Comparison of ENCODE assay signal across 23 cellular contexts in genomic region chr1:160264795-160265307, GRCh38. TPM values are rescaled to one million over a fixed set of nuclear protein-coding genes. Genes with fewer than 3 reads are reported as not detected.
DNase-seq lines count a peak whose midpoint lies in the region; ATAC-seq and TF ChIP-seq lines count a peak whose summit lies in the region.
"Had no signal": no experiment of that assay in that cellular context is flagged by ENCODE, and none has a peak within 500 bp of the region (broad histone marks: within the 10 kb centered on the region; RNA-seq: fewer than 3 reads in every experiment).

No MANE protein-coding gene starts in this region.

- peaks cover 16% of the 10 kb centered on the region for H3K36me3 Mint-ChIP-seq in stimulated activated naive CD8-positive, alpha-beta T cell treated with anti-CD3 and anti-CD28 coated beads, Interleukin-15, Interleukin-2, amounts not matched to agents 100 ng/mL and 50 ng/mL, for 24 hours (ENCODE audit: low read depth)
- H3K36me3 Mint-ChIP-seq in T-helper 17 cell (ENCODE audit: low read depth) (peaks cover 3% of the 10 kb centered on the region), WTC11 (no peaks in the 10 kb centered on the region)
- peaks cover 15% of the 10 kb centered on the region in 2 donors for H3K36me3 Mint-ChIP-seq in stimulated activated naive B cell treated with anti-CD40 and anti-IgM and Interleukin-4, amounts not matched to agents 10 μg/mL and 1 μg/mL and 100 μg/mL, for 72 hours

- DNase-seq in stimulated activated naive CD8-positive, alpha-beta T cell treated with anti-CD3 and anti-CD28 coated beads, Interleukin-15, amount 100 ng/mL, for 72 hours = no peak
- DNase-seq in NCI-H69 (lab: John Stamatoyannopoulos, UW) = peak; percentile 20
- DNase-seq in T-helper 17 cell = no peak
- DNase-seq in stimulated activated naive B cell treated with anti-CD40 and anti-IgM and Interleukin-4, amounts not matched to agents 10 μg/mL and 1 μg/mL and 100 μg/mL, for 72 hours = no peak
- no peak for DNase-seq in NCI-H82 (lab: John Stamatoyannopoulos, UW)
- no peak for DNase-seq in GF-D8 (lab: John Stamatoyannopoulos, UW)
- DNase-seq in WTC11 (ENCODE audit: low spot score) = no peak
- DNase-seq: 8988T; ACHN; AML-193; BE2C; CD4-positive, alpha-beta T cell; CD8-positive, alpha-beta memory T cell; DMS153; DND-41; GOT3; HFFc6 had no signal

- no peaks in the 10 kb centered on the region for H3K27me3 Mint-ChIP-seq in stimulated activated naive CD8-positive, alpha-beta T cell treated with anti-CD3 and anti-CD28 coated beads, Interleukin-15, Interleukin-2, amounts not matched to agents 100 ng/mL and 50 ng/mL, for 24 hours
- no peaks in the 10 kb centered on the region for H3K27me3 Mint-ChIP-seq in stimulated activated naive CD8-positive, alpha-beta T cell treated with anti-CD3 and anti-CD28 coated beads, Interleukin-15, amount 100 ng/mL, for 72 hours
- H3K27me3 Mint-ChIP-seq in T-helper 17 cell (no peaks in the 10 kb centered on the region), WTC11 (ENCODE audit: low read depth) (peaks cover 13% of the 10 kb centered on the region; the same call in 1 of the 2 replicates)
- peaks cover 0 to 6% of the 10 kb centered on the region in 2 donors for H3K27me3 Mint-ChIP-seq in stimulated activated naive B cell treated with anti-CD40 and anti-IgM and Interleukin-4, amounts not matched to agents 10 μg/mL and 1 μg/mL and 100 μg/mL, for 72 hours
- H3K27me3 Mint-ChIP-seq: CD4-positive, alpha-beta T cell had no signal

- no peak for TF ChIP-seq CTCF in WTC11 (IDR thresholded peaks at IDR 0.05)

- CTCF ChIA-PET in WTC11 (lab: Charles Lee) = interaction anchor here (2.2 to 8.9 kb wide), 2 partner anchors 13 to 26 kb away, joined by 13 to 60 read pairs; no protein-coding TSS in a partner anchor

- peak overlapping the region; percentile 6 for H3K27ac Mint-ChIP-seq in stimulated activated naive CD8-positive, alpha-beta T cell treated with anti-CD3 and anti-CD28 coated beads, Interleukin-15, Interleukin-2, amounts not matched to agents 100 ng/mL and 50 ng/mL, for 24 hours
- H3K27ac Mint-ChIP-seq in stimulated activated naive CD8-positive, alpha-beta T cell treated with anti-CD3 and anti-CD28 coated beads, Interleukin-15, amount 100 ng/mL, for 72 hours = no peak overlapping the region
- H3K27ac Mint-ChIP-seq in T-helper 17 cell (peak overlapping the region; percentile 100), WTC11 (no peak overlapping the region)
- H3K27ac Mint-ChIP-seq in stimulated activated naive B cell treated with anti-CD40 and anti-IgM and Interleukin-4, amounts not matched to agents 10 μg/mL and 1 μg/mL and 100 μg/mL, for 72 hours = peak overlapping the region; percentile 9
- H3K27ac Mint-ChIP-seq: CD14-positive monocyte, HFFc6 had no signal

- POLR2A ChIA-PET in WTC11 (lab: Charles Lee) = no interaction called here

- no peaks in the 10 kb centered on the region for H3K9me3 ChIP-seq in T-helper 17 cell (ENCODE audit: control insufficient read depth, low read length, poor library complexity, severe bottlenecking)
- H3K9me3 ChIP-seq: A549; BE2C; BLaER1 treated with 17β-estradiol and CSF1 and Interleukin-3, amounts not matched to agents 10 nM and 100 nM; HAP-1 had no signal

- H3K4me1 Mint-ChIP-seq in stimulated activated naive CD8-positive, alpha-beta T cell treated with anti-CD3 and anti-CD28 coated beads, Interleukin-15, Interleukin-2, amounts not matched to agents 100 ng/mL and 50 ng/mL, for 24 hours (ENCODE audit: low read depth) = peaks cover 32% of the 10 kb centered on the region
- H3K4me1 Mint-ChIP-seq in stimulated activated naive CD8-positive, alpha-beta T cell treated with anti-CD3 and anti-CD28 coated beads, Interleukin-15, amount 100 ng/mL, for 72 hours = peaks cover 22% of the 10 kb centered on the region
- H3K4me1 Mint-ChIP-seq in T-helper 17 cell = peaks cover 27% of the 10 kb centered on the region
- peaks cover 14 to 27% of the 10 kb centered on the region in 2 donors for H3K4me1 Mint-ChIP-seq in stimulated activated naive B cell treated with anti-CD40 and anti-IgM and Interleukin-4, amounts not matched to agents 10 μg/mL and 1 μg/mL and 100 μg/mL, for 72 hours
- peaks cover 17% of the 10 kb centered on the region for H3K4me1 Mint-ChIP-seq in WTC11

- no peak for ATAC-seq in stimulated activated naive CD8-positive, alpha-beta T cell treated with anti-CD3 and anti-CD28 coated beads, Interleukin-15, amount 100 ng/mL, for 72 hours
- ATAC-seq in T-helper 17 cell (no peak), WTC11 (no peak)
- no peak for ATAC-seq in stimulated activated naive B cell treated with anti-CD40 and anti-IgM and Interleukin-4, amounts not matched to agents 10 μg/mL and 1 μg/mL and 100 μg/mL, for 72 hours (replicated peaks)
- ATAC-seq: A549, GM12878 had no signal

- H3K9me3 Mint-ChIP-seq in stimulated activated naive CD8-positive, alpha-beta T cell treated with anti-CD3 and anti-CD28 coated beads, Interleukin-15, Interleukin-2, amounts not matched to agents 100 ng/mL and 50 ng/mL, for 24 hours = no peaks in the 10 kb centered on the region
- H3K9me3 Mint-ChIP-seq in stimulated activated naive CD8-positive, alpha-beta T cell treated with anti-CD3 and anti-CD28 coated beads, Interleukin-15, amount 100 ng/mL, for 72 hours = no peaks in the 10 kb centered on the region
- H3K9me3 Mint-ChIP-seq in stimulated activated naive B cell treated with anti-CD40 and anti-IgM and Interleukin-4, amounts not matched to agents 10 μg/mL and 1 μg/mL and 100 μg/mL, for 72 hours = no peaks in the 10 kb centered on the region
- H3K9me3 Mint-ChIP-seq in WTC11 = 0 out of 2 replicates have a peak, but pooled peaks cover 3% of the 10 kb centered on the region
- H3K9me3 Mint-ChIP-seq: CD14-positive monocyte; CD4-positive, alpha-beta T cell; CD8-positive, alpha-beta memory T cell; HFFc6 had no signal

- no peak overlapping the region for H3K4me3 Mint-ChIP-seq in stimulated activated naive CD8-positive, alpha-beta T cell treated with anti-CD3 and anti-CD28 coated beads, Interleukin-15, Interleukin-2, amounts not matched to agents 100 ng/mL and 50 ng/mL, for 24 hours
- H3K4me3 Mint-ChIP-seq in stimulated activated naive CD8-positive, alpha-beta T cell treated with anti-CD3 and anti-CD28 coated beads, Interleukin-15, amount 100 ng/mL, for 72 hours = no peak overlapping the region
- no peak overlapping the region for H3K4me3 Mint-ChIP-seq in T-helper 17 cell
- no peak overlapping the region for H3K4me3 Mint-ChIP-seq in stimulated activated naive B cell treated with anti-CD40 and anti-IgM and Interleukin-4, amounts not matched to agents 10 μg/mL and 1 μg/mL and 100 μg/mL, for 72 hours
- H3K4me3 Mint-ChIP-seq in WTC11 = no peak overlapping the region
- H3K4me3 Mint-ChIP-seq: CD14-positive monocyte, HFFc6 had no signal

TF ChIP-seq in WTC11, 78 proteins besides CTCF, POLR2A, EP300 and RAD21 (continues in another document):
- TF ChIP-seq USF2 (CRISPR knock-in tag; IDR thresholded peaks at IDR 0.05) (no peak), ETV6 (CRISPR knock-in tag; IDR thresholded peaks at IDR 0.05) (no peak), CREM (CRISPR knock-in tag; IDR thresholded peaks at IDR 0.05) (no peak), NFATC4 (CRISPR knock-in tag; IDR thresholded peaks at IDR 0.05) (no peak), ZNF263 (CRISPR knock-in tag; IDR thresholded peaks at IDR 0.05; ENCODE audit: low read depth) (no peak), ZNF671 (CRISPR knock-in tag; IDR thresholded peaks at IDR 0.05) (no peak), ZNF396 (CRISPR knock-in tag; IDR thresholded peaks at IDR 0.05; ENCODE audit: borderline replicate concordance) (no peak), IRF2 (CRISPR knock-in tag; IDR thresholded peaks at IDR 0.05; ENCODE audit: borderline replicate concordance, low read depth) (no peak), ZMAT4 (CRISPR knock-in tag; IDR thresholded peaks at IDR 0.05) (no peak)

RNA-seq across cellular contexts. Expression of gene DCAF8, which starts 2.5 kb away (rescaled TPM):
- 100 to 1,000 TPM; 167 to 178 TPM for total RNA-seq in T-helper 17 cell
- total RNA-seq in WTC11 (2021) = 121 to 143 TPM (median 128 TPM) in 3 replicates

RNA-seq across cellular contexts. Expression of gene PEX19, which starts 20.1 kb away (rescaled TPM):
- 10 to 100 TPM; 28.9 to 34.7 TPM for total RNA-seq in T-helper 17 cell
- 80.6 to 85.5 TPM (median 85.2 TPM) in 3 replicates for total RNA-seq in WTC11 (2021)

RNA-seq across cellular contexts. Expression of gene PEA15, which starts 59.7 kb away (rescaled TPM):
- total RNA-seq in T-helper 17 cell = 10 to 100 TPM; 19.6 to 21.6 TPM
- total RNA-seq in WTC11 (2021) = 43.6 to 56.3 TPM (median 46.9 TPM) in 3 replicates

Comparison
In these comparisons a context has a peak if more than half of its experiments do, and no peak if none do; other contexts are left out.
1. H3K27ac Mint-ChIP-seq: peak in stimulated activated naive CD8-positive, alpha-beta T cell treated with anti-CD3 and anti-CD28 coated beads, Interleukin-15, Interleukin-2, amounts not matched to agents 100 ng/mL and 50 ng/mL, for 24 hours (single experiment), T-helper 17 cell (single experiment) and stimulated activated naive B cell treated with anti-CD40 and anti-IgM and Interleukin-4, amounts not matched to agents 10 μg/mL and 1 μg/mL and 100 μg/mL, for 72 hours (single experiment); none in stimulated activated naive CD8-positive, alpha-beta T cell treated with anti-CD3 and anti-CD28 coated beads, Interleukin-15, amount 100 ng/mL, for 72 hours (0 of 2) and WTC11 (single experiment).